In genomic region chr11:131609317-131609716, GRCh38 we compare ENCODE assay signal across 15 cellular contexts.
DNase-seq lines count a peak whose midpoint lies in the region; ATAC-seq and TF ChIP-seq lines count a peak whose summit lies in the region.
"Had no signal": no experiment of that assay in that cellular context is flagged by ENCODE, and none has a peak within 500 bp of the region (broad histone marks: within the 10 kb centered on the region; RNA-seq: fewer than 3 reads in every experiment).

No MANE protein-coding gene starts in this region.

- H2BK120ac ChIP-seq in mesenchymal stem cell (ENCODE audit: low read depth, low read length): no peak overlapping the region

- no peak overlapping the region for H3K4me2 ChIP-seq in mesenchymal stem cell (ENCODE audit: low read length, poor library complexity, severe bottlenecking)
- H3K4me2 ChIP-seq: KMS-11 had no signal

- H2BK5ac ChIP-seq in mesenchymal stem cell (ENCODE audit: low read depth, low read length, poor library complexity, severe bottlenecking): no peak overlapping the region

- no peak overlapping the region for H4K91ac ChIP-seq in mesenchymal stem cell (ENCODE audit: low read length)

- no peak for TF ChIP-seq EP300 in transverse colon (IDR thresholded peaks at IDR 0.05; ENCODE audit: low read depth)

- H2AFZ ChIP-seq in mesenchymal stem cell (ENCODE audit: low read depth, low read length): no peak overlapping the region

- intact Hi-C loops in transverse colon (cut with DNase I; ENCODE audit: low total_unique reads): loop anchor here (5.0 kb wide), 1 partner anchor 268 kb away; no protein-coding TSS in a partner anchor

- H3K27me3 ChIP-seq in mesenchymal stem cell (ENCODE audit: control insufficient read depth in 1 of 2, insufficient read depth in 1 of 2, low read length in 2 of 2) (peaks cover 8 to 31% of the 10 kb centered on the region in 2 experiments), transverse colon (no peaks in the 10 kb centered on the region)
- H3K27me3 ChIP-seq: uterus had no signal

- H3K4me1 ChIP-seq in mesenchymal stem cell (ENCODE audit: control insufficient read depth, insufficient read depth, low read depth, low read length) (peaks cover 2% of the 10 kb centered on the region), transverse colon (no peaks in the 10 kb centered on the region)
- H3K4me1 ChIP-seq: lower lobe of right lung, uterus had no signal

- no peak for ATAC-seq in GM18498 (IDR thresholded peaks at IDR 0.05; ENCODE audit: unreplicated experiment)
- ATAC-seq: heart right ventricle, lower lobe of right lung had no signal

- no peak overlapping the region for H3K4ac ChIP-seq in mesenchymal stem cell (ENCODE audit: low read depth in 1 of 2, low read length in 2 of 2)

- 60% methylated on average over 4 of the region's 4 CpGs for WGBS in mesenchymal stem cell
- WGBS in transverse colon (ENCODE audit: low coverage in 1 of 2), 2 donors: 69 to 87% methylated on average over 2 to 4 of the region's 4 CpGs

- H3K23ac ChIP-seq in mesenchymal stem cell (ENCODE audit: low read length in 2 of 2): no peak overlapping the region

- no peak overlapping the region for H3K18ac ChIP-seq in mesenchymal stem cell (ENCODE audit: low read depth in 1 of 2, low read length in 2 of 2)

- no peak for TF ChIP-seq CTCF in AG09319 (IDR thresholded peaks at IDR 0.05; ENCODE audit: low read depth, low read length)
- TF ChIP-seq CTCF in astrocyte of the cerebellum (IDR thresholded peaks at IDR 0.05; ENCODE audit: low read depth, low read length, missing control alignments): no peak
- TF ChIP-seq CTCF in transverse colon (IDR thresholded peaks at IDR 0.05): no peak

- DNase-seq in AG09319 (ENCODE audit: extremely low read depth, low read depth) (peak; percentile 47), HT1080 (ENCODE audit: low read depth) (peak; percentile 97), astrocyte of the cerebellum (ENCODE audit: low read depth) (peak; percentile 95), mesenchymal stem cell (peak; percentile 50), transverse colon (no peak), putamen (ENCODE audit: low spot score) (no peak), NCI-H1092 treated with DMSO at 0.1 percent for 48 hours (lab: John Stamatoyannopoulos, UW) (no peak)
- DNase-seq: activated T-cell treated with anti-CD3 and anti-CD28 coated beads, Interleukin-2, amount 50 U/mL, for 48 hours; aorta; heart right ventricle; lower lobe of right lung; NCI-H2029; uterus had no signal

- in situ Hi-C loops in astrocyte of the cerebellum (cut with HindIII; ENCODE audit: low sequenced_read_pairs): no loop called here
- in situ Hi-C loops in transverse colon (cut with MboI; ENCODE audit: low pct_ligation_motif_present in 1 of 4, low pct_unique_long_range_greater_than_20kb in 1 of 4, low sequenced_read_pairs in 3 of 4): no loop called here

- H3K4me3 ChIP-seq in astrocyte of the cerebellum (ENCODE audit: low read depth, low read length) (no peak overlapping the region), mesenchymal stem cell (ENCODE audit: insufficient read depth in 1 of 2, low read depth in 1 of 2, low read length in 2 of 2) (no peak overlapping the region), transverse colon (no peak overlapping the region)
- H3K4me3 ChIP-seq: heart right ventricle, lower lobe of right lung, uterus had no signal

- no peak overlapping the region for H3K27ac ChIP-seq in mesenchymal stem cell (ENCODE audit: low read length, poor library complexity, severe bottlenecking)
- no peak overlapping the region for H3K27ac ChIP-seq in transverse colon
- H3K27ac ChIP-seq: heart right ventricle, KMS-11, lower lobe of right lung, uterus had no signal

- H4K8ac ChIP-seq in mesenchymal stem cell (ENCODE audit: low read length): no peak overlapping the region

- H3K14ac ChIP-seq in mesenchymal stem cell (ENCODE audit: low read length in 2 of 2): no peak overlapping the region

- H3K79me1 ChIP-seq in mesenchymal stem cell (replicated peaks; ENCODE audit: low read length, poor library complexity, severe bottlenecking): no peaks in the 10 kb centered on the region

- TF ChIP-seq POLR2A in transverse colon (IDR thresholded peaks at IDR 0.05): no peak

- H3K36me3 ChIP-seq in mesenchymal stem cell (ENCODE audit: control insufficient read depth in 1 of 2, insufficient read depth in 2 of 2, low read depth in 1 of 2, low read length in 2 of 2) (no peaks in the 10 kb centered on the region), transverse colon (no peaks in the 10 kb centered on the region)
- H3K36me3 ChIP-seq: heart right ventricle, lower lobe of right lung, uterus had no signal

- H3K9me3 ChIP-seq in mesenchymal stem cell (ENCODE audit: control insufficient read depth, low read length) (no peaks in the 10 kb centered on the region), transverse colon (no peaks in the 10 kb centered on the region)
- H3K9me3 ChIP-seq: lower lobe of right lung, uterus had no signal

- no peak overlapping the region for H2BK15ac ChIP-seq in mesenchymal stem cell (ENCODE audit: low read depth, poor library complexity, severe bottlenecking)

- H3K9ac ChIP-seq in mesenchymal stem cell (ENCODE audit: low read length): no peak overlapping the region
- H3K9ac ChIP-seq: KMS-11 had no signal

- no peak overlapping the region for H2BK12ac ChIP-seq in mesenchymal stem cell (ENCODE audit: low read length in 2 of 2)

- H2AK5ac ChIP-seq in mesenchymal stem cell (ENCODE audit: low read length, severe bottlenecking): no peak overlapping the region

Comparison
In these comparisons a context has a peak if more than half of its experiments do, and no peak if none do; other contexts are left out.
1. DNase-seq: peak in AG09319 (single experiment), HT1080 (single experiment), astrocyte of the cerebellum (single experiment) and mesenchymal stem cell (single experiment); none in transverse colon (single experiment), putamen (single experiment) and NCI-H1092 treated with DMSO at 0.1 percent for 48 hours (single experiment).